1 cellular context compared by ENCODE assay signal in the genomic region with DNA sequence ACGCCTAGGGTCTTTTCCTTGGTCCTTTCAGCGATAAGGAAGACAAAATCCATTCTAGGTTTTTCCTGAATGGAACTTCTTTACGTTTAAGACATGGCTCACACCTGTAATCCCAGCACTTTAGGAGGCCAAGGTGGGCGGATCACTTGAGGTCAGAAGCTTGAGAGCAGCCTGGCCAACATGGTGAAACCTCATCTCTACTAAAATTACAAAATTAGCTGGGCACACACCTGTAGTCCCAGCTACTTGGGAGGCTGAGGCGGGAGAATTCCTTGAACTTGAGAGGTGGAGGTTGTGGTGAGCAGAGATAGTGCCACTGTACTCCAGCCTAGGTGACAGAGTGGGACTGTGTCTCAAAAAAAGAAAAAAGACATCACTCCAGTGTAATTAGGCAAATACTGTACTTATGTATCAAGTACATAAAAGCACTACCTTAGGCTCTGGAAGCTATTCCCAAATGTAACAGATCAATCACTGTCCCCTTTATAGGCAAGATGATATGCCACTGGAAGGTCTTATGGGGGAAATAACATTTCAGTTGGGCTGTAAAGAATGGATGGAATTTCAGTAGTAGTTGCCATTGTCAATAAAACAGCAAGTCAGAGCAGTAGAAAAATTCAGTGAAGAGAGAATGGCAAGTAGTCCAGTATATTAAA.
TF ChIP-seq lines count a peak whose summit lies in the region.

No MANE protein-coding gene starts in this region.

TF ChIP-seq in IMR-90, 13 proteins besides CTCF, POLR2A, EP300 and RAD21 (continued from another document):
- no peak for TF ChIP-seq NFE2L2 (IDR thresholded peaks at IDR 0.05; ENCODE audit: low read depth, low read length)
- no peak for TF ChIP-seq FOS (IDR thresholded peaks at IDR 0.05; ENCODE audit: low read depth, low read length)
- TF ChIP-seq USF2 (IDR thresholded peaks at IDR 0.05; ENCODE audit: low read depth, low read length), result no peak
- TF ChIP-seq MAFK (IDR thresholded peaks at IDR 0.05; ENCODE audit: low read depth, low read length), result no peak
- TF ChIP-seq CEBPB (IDR thresholded peaks at IDR 0.05; ENCODE audit: low read depth, low read length), result no peak
- TF ChIP-seq MAZ (IDR thresholded peaks at IDR 0.05; ENCODE audit: borderline replicate concordance, low read depth, low read length), result no peak
- TF ChIP-seq MXI1 (IDR thresholded peaks at IDR 0.05; ENCODE audit: borderline replicate concordance, low read depth, low read length), result no peak
- no peak for TF ChIP-seq BHLHE40 (IDR thresholded peaks at IDR 0.05; ENCODE audit: low read depth, low read length)
- no peak for TF ChIP-seq SMC3 (IDR thresholded peaks at IDR 0.05; ENCODE audit: low read depth, low read length)
TF ChIP-seq in IMR-90: peak in this region for 0.
